In the genomic region with DNA sequence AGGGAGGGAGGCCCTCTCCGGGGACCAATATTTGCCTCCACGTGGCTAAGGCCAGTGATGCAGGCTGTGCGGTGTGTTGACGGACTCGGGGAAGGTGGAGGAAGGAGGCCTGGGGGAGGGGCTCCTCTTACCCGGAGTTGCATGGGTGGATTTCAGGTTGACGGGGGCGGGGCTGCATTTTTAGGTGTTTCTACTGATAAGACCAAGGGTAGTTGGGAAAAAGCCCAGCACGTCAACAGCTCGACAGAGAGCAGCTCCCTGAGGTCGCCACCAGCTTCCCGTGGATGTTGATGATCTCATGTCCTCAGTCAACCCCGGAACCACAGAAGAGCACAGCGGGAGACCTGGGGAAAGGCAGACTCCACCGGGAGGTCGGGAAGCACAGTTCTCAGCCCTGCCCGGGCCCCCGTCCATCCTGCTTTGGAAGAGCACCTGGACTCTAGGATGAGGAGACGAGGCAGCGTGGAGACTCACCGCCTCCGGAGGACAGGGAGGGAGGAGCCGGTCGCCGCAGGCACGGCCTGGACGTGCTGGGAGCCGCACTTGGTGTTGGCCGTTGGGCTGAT, we compare ENCODE assay signal across 1 cellular context.
TF ChIP-seq lines count a peak whose summit lies in the region.

No MANE protein-coding gene starts in this region.

TF ChIP-seq in GM23338, 12 proteins besides CTCF, POLR2A, EP300 and RAD21 (continued from another document):
- TF ChIP-seq, protein P1, sequence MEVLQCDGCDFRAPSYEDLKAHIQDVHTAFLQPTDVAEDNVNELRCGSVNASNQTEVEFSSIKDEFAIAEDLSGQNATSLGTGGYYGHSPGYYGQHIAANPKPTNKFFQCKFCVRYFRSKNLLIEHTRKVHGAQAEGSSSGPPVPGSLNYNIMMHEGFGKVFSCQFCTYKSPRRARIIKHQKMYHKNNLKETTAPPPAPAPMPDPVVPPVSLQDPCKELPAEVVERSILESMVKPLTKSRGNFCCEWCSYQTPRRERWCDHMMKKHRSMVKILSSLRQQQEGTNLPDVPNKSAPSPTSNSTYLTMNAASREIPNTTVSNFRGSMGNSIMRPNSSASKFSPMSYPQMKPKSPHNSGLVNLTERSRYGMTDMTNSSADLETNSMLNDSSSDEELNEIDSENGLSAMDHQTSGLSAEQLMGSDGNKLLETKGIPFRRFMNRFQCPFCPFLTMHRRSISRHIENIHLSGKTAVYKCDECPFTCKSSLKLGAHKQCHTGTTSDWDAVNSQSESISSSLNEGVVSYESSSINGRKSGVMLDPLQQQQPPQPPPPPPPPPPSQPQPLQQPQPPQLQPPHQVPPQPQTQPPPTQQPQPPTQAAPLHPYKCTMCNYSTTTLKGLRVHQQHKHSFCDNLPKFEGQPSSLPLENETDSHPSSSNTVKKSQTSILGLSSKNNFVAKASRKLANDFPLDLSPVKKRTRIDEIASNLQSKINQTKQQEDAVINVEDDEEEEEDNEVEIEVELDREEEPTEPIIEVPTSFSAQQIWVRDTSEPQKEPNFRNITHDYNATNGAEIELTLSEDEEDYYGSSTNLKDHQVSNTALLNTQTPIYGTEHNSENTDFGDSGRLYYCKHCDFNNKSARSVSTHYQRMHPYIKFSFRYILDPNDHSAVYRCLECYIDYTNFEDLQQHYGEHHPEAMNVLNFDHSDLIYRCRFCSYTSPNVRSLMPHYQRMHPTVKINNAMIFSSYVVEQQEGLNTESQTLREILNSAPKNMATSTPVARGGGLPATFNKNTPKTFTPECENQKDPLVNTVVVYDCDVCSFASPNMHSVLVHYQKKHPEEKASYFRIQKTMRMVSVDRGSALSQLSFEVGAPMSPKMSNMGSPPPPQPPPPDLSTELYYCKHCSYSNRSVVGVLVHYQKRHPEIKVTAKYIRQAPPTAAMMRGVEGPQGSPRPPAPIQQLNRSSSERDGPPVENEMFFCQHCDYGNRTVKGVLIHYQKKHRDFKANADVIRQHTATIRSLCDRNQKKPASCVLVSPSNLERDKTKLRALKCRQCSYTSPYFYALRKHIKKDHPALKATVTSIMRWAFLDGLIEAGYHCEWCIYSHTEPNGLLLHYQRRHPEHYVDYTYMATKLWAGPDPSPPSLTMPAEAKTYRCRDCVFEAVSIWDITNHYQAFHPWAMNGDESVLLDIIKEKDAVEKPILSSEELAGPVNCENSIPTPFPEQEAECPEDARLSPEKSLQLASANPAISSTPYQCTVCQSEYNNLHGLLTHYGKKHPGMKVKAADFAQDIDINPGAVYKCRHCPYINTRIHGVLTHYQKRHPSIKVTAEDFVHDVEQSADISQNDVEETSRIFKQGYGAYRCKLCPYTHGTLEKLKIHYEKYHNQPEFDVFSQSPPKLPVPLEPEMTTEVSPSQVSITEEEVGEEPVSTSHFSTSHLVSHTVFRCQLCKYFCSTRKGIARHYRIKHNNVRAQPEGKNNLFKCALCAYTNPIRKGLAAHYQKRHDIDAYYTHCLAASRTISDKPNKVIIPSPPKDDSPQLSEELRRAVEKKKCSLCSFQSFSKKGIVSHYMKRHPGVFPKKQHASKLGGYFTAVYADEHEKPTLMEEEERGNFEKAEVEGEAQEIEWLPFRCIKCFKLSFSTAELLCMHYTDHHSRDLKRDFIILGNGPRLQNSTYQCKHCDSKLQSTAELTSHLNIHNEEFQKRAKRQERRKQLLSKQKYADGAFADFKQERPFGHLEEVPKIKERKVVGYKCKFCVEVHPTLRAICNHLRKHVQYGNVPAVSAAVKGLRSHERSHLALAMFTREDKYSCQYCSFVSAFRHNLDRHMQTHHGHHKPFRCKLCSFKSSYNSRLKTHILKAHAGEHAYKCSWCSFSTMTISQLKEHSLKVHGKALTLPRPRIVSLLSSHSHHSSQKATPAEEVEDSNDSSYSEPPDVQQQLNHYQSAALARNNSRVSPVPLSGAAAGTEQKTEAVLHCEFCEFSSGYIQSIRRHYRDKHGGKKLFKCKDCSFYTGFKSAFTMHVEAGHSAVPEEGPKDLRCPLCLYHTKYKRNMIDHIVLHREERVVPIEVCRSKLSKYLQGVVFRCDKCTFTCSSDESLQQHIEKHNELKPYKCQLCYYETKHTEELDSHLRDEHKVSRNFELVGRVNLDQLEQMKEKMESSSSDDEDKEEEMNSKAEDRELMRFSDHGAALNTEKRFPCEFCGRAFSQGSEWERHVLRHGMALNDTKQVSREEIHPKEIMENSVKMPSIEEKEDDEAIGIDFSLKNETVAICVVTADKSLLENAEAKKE (CRISPR knock-in tag; IDR thresholded peaks at IDR 0.05): no peak
- TF ChIP-seq, protein P2, sequence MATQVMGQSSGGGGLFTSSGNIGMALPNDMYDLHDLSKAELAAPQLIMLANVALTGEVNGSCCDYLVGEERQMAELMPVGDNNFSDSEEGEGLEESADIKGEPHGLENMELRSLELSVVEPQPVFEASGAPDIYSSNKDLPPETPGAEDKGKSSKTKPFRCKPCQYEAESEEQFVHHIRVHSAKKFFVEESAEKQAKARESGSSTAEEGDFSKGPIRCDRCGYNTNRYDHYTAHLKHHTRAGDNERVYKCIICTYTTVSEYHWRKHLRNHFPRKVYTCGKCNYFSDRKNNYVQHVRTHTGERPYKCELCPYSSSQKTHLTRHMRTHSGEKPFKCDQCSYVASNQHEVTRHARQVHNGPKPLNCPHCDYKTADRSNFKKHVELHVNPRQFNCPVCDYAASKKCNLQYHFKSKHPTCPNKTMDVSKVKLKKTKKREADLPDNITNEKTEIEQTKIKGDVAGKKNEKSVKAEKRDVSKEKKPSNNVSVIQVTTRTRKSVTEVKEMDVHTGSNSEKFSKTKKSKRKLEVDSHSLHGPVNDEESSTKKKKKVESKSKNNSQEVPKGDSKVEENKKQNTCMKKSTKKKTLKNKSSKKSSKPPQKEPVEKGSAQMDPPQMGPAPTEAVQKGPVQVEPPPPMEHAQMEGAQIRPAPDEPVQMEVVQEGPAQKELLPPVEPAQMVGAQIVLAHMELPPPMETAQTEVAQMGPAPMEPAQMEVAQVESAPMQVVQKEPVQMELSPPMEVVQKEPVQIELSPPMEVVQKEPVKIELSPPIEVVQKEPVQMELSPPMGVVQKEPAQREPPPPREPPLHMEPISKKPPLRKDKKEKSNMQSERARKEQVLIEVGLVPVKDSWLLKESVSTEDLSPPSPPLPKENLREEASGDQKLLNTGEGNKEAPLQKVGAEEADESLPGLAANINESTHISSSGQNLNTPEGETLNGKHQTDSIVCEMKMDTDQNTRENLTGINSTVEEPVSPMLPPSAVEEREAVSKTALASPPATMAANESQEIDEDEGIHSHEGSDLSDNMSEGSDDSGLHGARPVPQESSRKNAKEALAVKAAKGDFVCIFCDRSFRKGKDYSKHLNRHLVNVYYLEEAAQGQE (IDR thresholded peaks at IDR 0.05; ENCODE audit: unreplicated experiment): no peak
- TF ChIP-seq NANOG (IDR thresholded peaks at IDR 0.05; ENCODE audit: borderline replicate concordance): no peak
